Comparison of ENCODE assay signal across 17 cellular contexts in the genomic region with DNA sequence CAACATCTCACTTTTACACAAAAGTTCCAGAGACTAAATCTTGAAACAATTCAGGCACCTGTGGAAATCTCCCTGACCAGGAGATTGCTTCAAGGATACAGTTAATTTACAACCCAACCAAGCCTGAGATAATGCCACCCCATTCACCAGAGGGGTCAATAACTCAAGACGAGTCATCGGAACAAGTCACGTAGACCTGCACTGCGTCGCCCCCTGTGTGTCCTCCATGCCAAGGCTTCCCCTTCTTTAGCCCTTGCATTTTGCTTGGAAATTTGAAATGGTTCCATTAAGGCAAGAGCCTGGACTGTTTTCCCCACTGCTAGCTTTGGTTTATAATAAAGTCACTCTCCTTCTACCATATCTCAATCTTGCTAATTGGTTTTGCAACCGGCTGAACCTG.
DNase-seq lines count a peak whose midpoint lies in the region; FAIRE-seq and TF ChIP-seq lines count a peak whose summit lies in the region.
"Had no signal": no experiment of that assay in that cellular context is flagged by ENCODE, and none has a peak within 500 bp of the region (broad histone marks: within the 10 kb centered on the region; RNA-seq: fewer than 3 reads in every experiment).

No MANE protein-coding gene starts in this region.

- H3K23ac ChIP-seq in H1 (ENCODE audit: insufficient read length), result no peak overlapping the region

- no peak overlapping the region for H4K5ac ChIP-seq in H1 (ENCODE audit: insufficient read length, low read depth, low read length)

- peak; percentile 43 to 69; a peak in 3 of 4 replicates for TF ChIP-seq RAD21 in H1 (IDR thresholded peaks at IDR 0.05 in 1 of 2, conservative IDR thresholded peaks at IDR 0.05 in 1 of 2; ENCODE audit: low read depth in 2 of 2, low read length in 2 of 2)

- no peaks in the 10 kb centered on the region for H3K9me3 Mint-ChIP-seq in activated naive CD4-positive, alpha-beta T cell treated with anti-CD3 and anti-CD28 coated beads, Interleukin-2, amount 10 ng/mL, durations not matched to agents 7 days and 5 days
- H3K9me3 Mint-ChIP-seq: CD8-positive, alpha-beta T cell had no signal

- H4K8ac ChIP-seq in H1 (ENCODE audit: extremely low read depth, insufficient read depth, low read length), result no peak overlapping the region

- H3K79me2 ChIP-seq in H1 (ENCODE audit: control insufficient read depth in 1 of 2, insufficient read depth in 2 of 2, low read length in 2 of 2), result no peaks in the 10 kb centered on the region

- no peak overlapping the region for H3K56ac ChIP-seq in H1 (replicated peaks; ENCODE audit: insufficient read length, low read depth, low read length)

- H3K27ac Mint-ChIP-seq in activated naive CD4-positive, alpha-beta T cell treated with anti-CD3 and anti-CD28 coated beads, Interleukin-2, amount 10 ng/mL, durations not matched to agents 7 days and 5 days, result no peak overlapping the region
- H3K27ac Mint-ChIP-seq: CD8-positive, alpha-beta T cell had no signal

- H2BK120ac ChIP-seq in H1 (replicated peaks; ENCODE audit: low read depth, low read length), result no peak overlapping the region

- peaks cover 3% of the 10 kb centered on the region for H3K27me3 Mint-ChIP-seq in activated naive CD4-positive, alpha-beta T cell treated with anti-CD3 and anti-CD28 coated beads, Interleukin-2, amount 10 ng/mL, durations not matched to agents 7 days and 5 days

- H3K36me3 Mint-ChIP-seq in activated naive CD4-positive, alpha-beta T cell treated with anti-CD3 and anti-CD28 coated beads, Interleukin-2, amount 10 ng/mL, durations not matched to agents 7 days and 5 days, result no peaks in the 10 kb centered on the region
- H3K36me3 Mint-ChIP-seq: CD8-positive, alpha-beta T cell had no signal

- H3K27ac ChIP-seq in H1 (ENCODE audit: low read depth, low read length), result no peak overlapping the region
- H3K27ac ChIP-seq: GM23248, KMS-11, Peyer's patch had no signal

- POLR2A ChIA-PET in H1 (lab: Charles Lee; ENCODE audit: partially characterized antibody), result no interaction called here

- no peak overlapping the region for H2BK20ac ChIP-seq in H1 (ENCODE audit: low read length)

- CTCF ChIA-PET in H1 (lab: Charles Lee; ENCODE audit: partially characterized antibody), result interaction anchor here (1.1 to 1.4 kb wide), 3 partner anchors 9 to 11 kb away, joined by 4 to 5 read pairs (median 5); no protein-coding TSS in a partner anchor
- CTCF ChIA-PET in activated naive CD4-positive, alpha-beta T cell treated with anti-CD3 and anti-CD28 coated beads, Interleukin-2, amount 10 ng/mL, durations not matched to agents 7 days and 5 days (lab: Charles Lee), result no interaction called here

- no peak overlapping the region for H3K14ac ChIP-seq in H1 (ENCODE audit: insufficient read length)

- DNase-seq in ELF-1 (ENCODE audit: low read depth, low spot score) (peak; percentile 23), NB4 (ENCODE audit: low read depth) (peak; percentile 19), H1 (ENCODE audit: low read depth in 1 of 2, low spot score in 2 of 2) (peak in 1 of 2 experiments; percentile 56), left kidney (ENCODE audit: low read depth, low spot score) (peak; percentile 7), AG08395 (ENCODE audit: low spot score) (no peak)
- DNase-seq in activated naive CD4-positive, alpha-beta T cell treated with anti-CD3 and anti-CD28 coated beads, Interleukin-2, amount 10 ng/mL, durations not matched to agents 7 days and 5 days, result no peak
- DNase-seq in stimulated activated CD4-positive, alpha-beta T cell treated with anti-CD3 and anti-CD28 coated beads, Interleukin-12 subunit alpha, Interleukin-12 subunit beta, amount 100 ng/mL, for 4 hours, result no peak
- DNase-seq: CD8-positive, alpha-beta T cell; GM23248; NCI-H1092 treated with DMSO at 0.1 percent for 48 hours; NCI-H1694 treated with DMSO at 0.1 percent for 48 hours; NCI-H69; Peyer's patch; SHP77 had no signal

- no peak overlapping the region for H3K18ac ChIP-seq in H1 (ENCODE audit: extremely low read depth, low read length)

- peak; percentile 80 for FAIRE-seq in H1 (lab: Jason Lieb, UNC)
- FAIRE-seq: GM12892, HepG2 had no signal

- H4K91ac ChIP-seq in H1 (replicated peaks; ENCODE audit: insufficient read length, low read length), result no peak overlapping the region

- H3K36me3 ChIP-seq in H1 (ENCODE audit: control insufficient read depth in 2 of 4, insufficient read depth in 4 of 4, low read length in 3 of 4), result no peaks in the 10 kb centered on the region
- H3K36me3 ChIP-seq: Peyer's patch had no signal

- H3K4me3 ChIP-seq in NB4 (ENCODE audit: low read depth, low read length) (no peak overlapping the region), H1 (ENCODE audit: extremely low read depth in 1 of 4, insufficient read depth in 2 of 4, low read depth in 3 of 4, low read length in 4 of 4) (no peak overlapping the region)
- H3K4me3 ChIP-seq: GM23248, Peyer's patch had no signal

- no peak overlapping the region for H3K4me2 ChIP-seq in H1 (ENCODE audit: insufficient read depth in 1 of 2, low read depth in 2 of 2, low read length in 2 of 2)
- H3K4me2 ChIP-seq: KMS-11 had no signal

- no peaks in the 10 kb centered on the region for H3K9me3 ChIP-seq in H1 (ENCODE audit: insufficient read depth in 2 of 2, low read depth in 1 of 2, low read length in 1 of 2)
- H3K9me3 ChIP-seq: Peyer's patch had no signal

- no peak overlapping the region for H2BK15ac ChIP-seq in H1 (ENCODE audit: low read length)

- H3K79me1 ChIP-seq in H1 (ENCODE audit: low read depth, low read length), result no peaks in the 10 kb centered on the region

- peak; percentile 13 for TF ChIP-seq CTCF in NB4 (IDR thresholded peaks at IDR 0.05; ENCODE audit: low read depth, low read length)
- peak; percentile 59 to 82 (median 73) for TF ChIP-seq CTCF in H1 (IDR thresholded peaks at IDR 0.05; ENCODE audit: control extremely low read depth in 1 of 3, insufficient read depth in 1 of 3, low read depth in 1 of 3, low read length in 3 of 3)

- no peak overlapping the region for H2BK5ac ChIP-seq in H1 (ENCODE audit: low read depth, low read length)

- H2AK5ac ChIP-seq in H1 (ENCODE audit: low read depth, low read length), result no peak overlapping the region

- H3K4me1 Mint-ChIP-seq in activated naive CD4-positive, alpha-beta T cell treated with anti-CD3 and anti-CD28 coated beads, Interleukin-2, amount 10 ng/mL, durations not matched to agents 7 days and 5 days, result no peaks in the 10 kb centered on the region

- H2AFZ ChIP-seq in H1 (ENCODE audit: low read length), result no peak overlapping the region
- H2AFZ ChIP-seq: GM23248 had no signal

- H3K4me3 Mint-ChIP-seq in activated naive CD4-positive, alpha-beta T cell treated with anti-CD3 and anti-CD28 coated beads, Interleukin-2, amount 10 ng/mL, durations not matched to agents 7 days and 5 days, result no peak overlapping the region
- H3K4me3 Mint-ChIP-seq: CD8-positive, alpha-beta T cell had no signal

- no peaks in the 10 kb centered on the region for H4K20me1 ChIP-seq in H1 (replicated peaks in 1 of 2; ENCODE audit: control insufficient read depth in 1 of 2, insufficient read depth in 2 of 2, low read length in 2 of 2)

- no peak for TF ChIP-seq EP300 in H1 (IDR thresholded peaks at IDR 0.05; ENCODE audit: borderline replicate concordance in 1 of 2, low read depth in 2 of 2, low read length in 2 of 2)

- no peak overlapping the region for H2BK12ac ChIP-seq in H1 (ENCODE audit: low read depth, low read length)

- H3K4me1 ChIP-seq in H1 (replicated peaks in 1 of 4; ENCODE audit: control insufficient read depth in 3 of 4, insufficient read depth in 4 of 4, low read length in 3 of 4), result no peaks in the 10 kb centered on the region
- H3K4me1 ChIP-seq: Peyer's patch had no signal

- H3K4ac ChIP-seq in H1 (replicated peaks; ENCODE audit: insufficient read length, low read depth, low read length), result no peak overlapping the region

- no peaks in the 10 kb centered on the region for H3K23me2 ChIP-seq in H1 (ENCODE audit: low read depth, low read length)

- no peaks in the 10 kb centered on the region for H3K27me3 ChIP-seq in H1 (replicated peaks in 1 of 4; ENCODE audit: control insufficient read depth in 3 of 4, extremely low read depth in 1 of 4, insufficient read depth in 3 of 4, low read length in 3 of 4)
- H3K27me3 ChIP-seq: Peyer's patch had no signal

- H3K9ac ChIP-seq in H1 (replicated peaks in 1 of 4; ENCODE audit: extremely low read depth in 1 of 4, low read depth in 3 of 4, low read length in 3 of 4), result no peak overlapping the region
- H3K9ac ChIP-seq: GM23248, KMS-11 had no signal

- WGBS in H1 (ENCODE audit: extremely low coverage in 1 of 2, insufficient coverage in 1 of 2, insufficient read length in 1 of 2, insufficient replicate concordance in 2 of 2, low coverage in 1 of 2, low lambda C conversion rate in 2 of 2, missing lambda C conversion rate in 1 of 2), 2 experiments, result 76% methylated on average over 6 of the region's 6 CpGs; no CpG with 5 or more reads in 1 of the 2 experiments

- no peak for TF ChIP-seq POLR2A in NB4 (IDR thresholded peaks at IDR 0.05; ENCODE audit: extremely low read depth, insufficient read length)
- TF ChIP-seq POLR2A in H1 (IDR thresholded peaks at IDR 0.05; ENCODE audit: control extremely low read depth in 1 of 2, low read depth in 2 of 2, low read length in 2 of 2), result no peak

TF ChIP-seq in H1, 55 proteins besides CTCF, POLR2A, EP300 and RAD21:
- TF ChIP-seq JUND (IDR thresholded peaks at IDR 0.05; ENCODE audit: low read length), result 0 out of 2 replicates have a peak, but pooled peaks have one; percentile 31
- TF ChIP-seq TAF1 (IDR thresholded peaks at IDR 0.05; ENCODE audit: low read depth, low read length), result no peak
- 0 out of 2 replicates have a peak, but pooled peaks have one; percentile 26 for TF ChIP-seq YY1 (IDR thresholded peaks at IDR 0.05; ENCODE audit: low read depth, low read length)
TF ChIP-seq in H1: peak in this region for 2.

Comparison
In these comparisons a context has a peak if more than half of its experiments do, and no peak if none do; other contexts are left out.
1. DNase-seq: peak in ELF-1 (single experiment), NB4 (single experiment) and left kidney (single experiment); none in AG08395 (single experiment), activated naive CD4-positive, alpha-beta T cell treated with anti-CD3 and anti-CD28 coated beads, Interleukin-2, amount 10 ng/mL, durations not matched to agents 7 days and 5 days (single experiment) and stimulated activated CD4-positive, alpha-beta T cell treated with anti-CD3 and anti-CD28 coated beads, Interleukin-12 subunit alpha, Interleukin-12 subunit beta, amount 100 ng/mL, for 4 hours (single experiment).